ENCODE assay signal across 22 cellular contexts in genomic region chr2:109259671-109260070, GRCh38.
"Had no signal": no experiment of that assay in that cellular context is flagged by ENCODE, and none has a peak within 500 bp of the region (broad histone marks: within the 10 kb centered on the region; RNA-seq: fewer than 3 reads in every experiment).

No MANE protein-coding gene starts in this region.

- H3K27me3 ChIP-seq: MG63, SJSA1 had no signal

- DNase-seq: IMR-90, Karpas-422, KG1, MG63, NCI-H1092, NCI-H1105 treated with DMSO at 0.1 percent for 48 hours, NCI-H1417 treated with DMSO at 0.1 percent for 48 hours, NCI-H146, NCI-H1694 treated with DMSO at 0.1 percent for 48 hours, NCI-H2029, NCI-H2081 treated with DMSO at 0.1 percent for 48 hours, NCI-H2171, NCI-H226, NCI-H446, NCI-H510A, NCI-H524 treated with DMSO at 0.1 percent for 48 hours, NCI-H69, NCI-H774, Right ventricle myocardium superior, SIG-M5 had no signal

- H3K27ac ChIP-seq: SJSA1, SK-N-MC had no signal

- H3K9me3 ChIP-seq: MG63, SJSA1 had no signal

- H3K4me3 ChIP-seq: MG63, SJSA1, SK-N-MC had no signal

- H3K36me3 ChIP-seq: MG63, SJSA1 had no signal
